In genomic region chr11:92440701-92441338, GRCh38 we compare ENCODE assay signal across 32 cellular contexts.
DNase-seq lines count a peak whose midpoint lies in the region; ATAC-seq, FAIRE-seq and TF ChIP-seq lines count a peak whose summit lies in the region.
"Had no signal": no experiment of that assay in that cellular context is flagged by ENCODE, and none has a peak within 500 bp of the region (broad histone marks: within the 10 kb centered on the region; RNA-seq: fewer than 3 reads in every experiment).

No MANE protein-coding gene starts in this region.

- BruUV-seq in mammary epithelial cell (replicated peaks; lab: Mats Ljungman, UMichigan) (no TSS peak), MCF 10A (replicated peaks; lab: Mats Ljungman, UMichigan) (no TSS peak)

- no peaks in the 10 kb centered on the region for H3K27me3 Mint-ChIP-seq in MCF 10A (ENCODE audit: insufficient read depth, unreplicated experiment)
- H3K27me3 Mint-ChIP-seq in astrocyte (ENCODE audit: low read depth, unreplicated experiment): no peaks in the 10 kb centered on the region
- no peaks in the 10 kb centered on the region for H3K27me3 Mint-ChIP-seq in type B pancreatic cell
- H3K27me3 Mint-ChIP-seq: activated CD4-positive, alpha-beta T cell treated with anti-CD3 and anti-CD28 coated beads for 36 hours; activated CD8-positive, alpha-beta T cell treated with anti-CD3 and anti-CD28 coated beads for 36 hours had no signal

- H2AFZ ChIP-seq in mammary epithelial cell (ENCODE audit: low read depth, low read length) (no peak overlapping the region), astrocyte (ENCODE audit: low read depth, low read length) (no peak overlapping the region)

- WGBS in mammary epithelial cell (ENCODE audit: low coverage, missing lambda C conversion rate): 10% methylated on average over 4 of the region's 4 CpGs

- H3K27ac Mint-ChIP-seq in MCF 10A (ENCODE audit: low read depth, unreplicated experiment) (no peak overlapping the region), astrocyte (ENCODE audit: unreplicated experiment) (peak overlapping the region; percentile 87), type B pancreatic cell (peak overlapping the region; percentile 4)
- H3K27ac Mint-ChIP-seq: activated CD4-positive, alpha-beta T cell treated with anti-CD3 and anti-CD28 coated beads for 36 hours; activated CD8-positive, alpha-beta T cell treated with anti-CD3 and anti-CD28 coated beads for 36 hours; stimulated activated naive B cell treated with anti-CD40 and anti-IgM and Interleukin-4, amounts not matched to agents 10 μg/mL and 1 μg/mL and 100 μg/mL, for 72 hours had no signal

- dilution Hi-C loops in mammary epithelial cell (cut with HindIII; ENCODE audit: low sequenced_read_pairs): no loop called here

- no peak for FAIRE-seq in astrocyte (lab: Jason Lieb, UNC)
- FAIRE-seq: endothelial cell of umbilical vein, H54, HepG2, kidney, pancreas, RCC 7860 had no signal

- no peak overlapping the region for H3K27ac ChIP-seq in mammary epithelial cell (ENCODE audit: insufficient read depth, low read depth, low read length)
- no peak overlapping the region for H3K27ac ChIP-seq in astrocyte (ENCODE audit: low read depth, low read length)
- no peak overlapping the region for H3K27ac ChIP-seq in left ventricle myocardium inferior (replicated peaks)
- H3K27ac ChIP-seq: 22Rv1, lower lobe of right lung, pancreas, skin epidermis had no signal

- H4K20me1 ChIP-seq in mammary epithelial cell (ENCODE audit: insufficient read depth, low read length) (no peaks in the 10 kb centered on the region), astrocyte (ENCODE audit: insufficient read depth, low read length) (no peaks in the 10 kb centered on the region)

- H3K4me3 Mint-ChIP-seq in MCF 10A (ENCODE audit: unreplicated experiment): no peak overlapping the region
- peak overlapping the region; percentile 40 for H3K4me3 Mint-ChIP-seq in astrocyte (ENCODE audit: unreplicated experiment)
- no peak overlapping the region for H3K4me3 Mint-ChIP-seq in type B pancreatic cell
- H3K4me3 Mint-ChIP-seq: activated CD4-positive, alpha-beta T cell treated with anti-CD3 and anti-CD28 coated beads for 36 hours; activated CD8-positive, alpha-beta T cell treated with anti-CD3 and anti-CD28 coated beads for 36 hours; stimulated activated naive B cell treated with anti-CD40 and anti-IgM and Interleukin-4, amounts not matched to agents 10 μg/mL and 1 μg/mL and 100 μg/mL, for 72 hours had no signal

- H3K4me1 ChIP-seq in mammary epithelial cell (ENCODE audit: insufficient read depth, low read length) (peaks cover 7% of the 10 kb centered on the region), astrocyte (ENCODE audit: insufficient read depth, low read length) (no peaks in the 10 kb centered on the region), left ventricle myocardium inferior (peaks cover 23% of the 10 kb centered on the region)
- H3K4me1 ChIP-seq: lower lobe of right lung, pancreas had no signal

- no peak for ATAC-seq in HG03378 (IDR thresholded peaks at IDR 0.05; ENCODE audit: unreplicated experiment)
- ATAC-seq: activated CD4-positive, alpha-beta T cell treated with anti-CD3 and anti-CD28 coated beads for 36 hours; activated CD8-positive, alpha-beta T cell treated with anti-CD3 and anti-CD28 coated beads for 36 hours; HepG2; lower lobe of right lung; pancreas; stimulated activated naive B cell treated with anti-CD40 and anti-IgM and Interleukin-4, amounts not matched to agents 10 μg/mL and 1 μg/mL and 100 μg/mL, for 72 hours had no signal

- H3K9me3 ChIP-seq in mammary epithelial cell (replicated peaks; ENCODE audit: insufficient read depth, low read length) (no peaks in the 10 kb centered on the region), astrocyte (ENCODE audit: insufficient read depth, low read depth, low read length) (no peaks in the 10 kb centered on the region), left ventricle myocardium inferior (replicated peaks) (no peaks in the 10 kb centered on the region)
- H3K9me3 ChIP-seq: lower lobe of right lung, pancreas had no signal

- no peak for DNase-seq in mammary epithelial cell
- no peak for DNase-seq in MCF 10A (ENCODE audit: unreplicated experiment)
- no peak for DNase-seq in astrocyte (ENCODE audit: low read depth)
- DNase-seq in iPS-NIHi7 (ENCODE audit: extremely low spot score): peak; percentile 33
- no peak for DNase-seq in type B pancreatic cell (ENCODE audit: extremely low spot score, unreplicated experiment)
- DNase-seq in C1 segment of cervical spinal cord (lab: John Stamatoyannopoulos, UW): no peak
- DNase-seq in left ventricle myocardium inferior: no peak
- DNase-seq: activated CD4-positive, alpha-beta T cell treated with anti-CD3 and anti-CD28 coated beads for 36 hours; activated CD8-positive, alpha-beta memory T cell treated with anti-CD3 and anti-CD28 coated beads, Interleukin-2, amount 50 U/mL, for 48 hours; activated CD8-positive, alpha-beta T cell treated with anti-CD3 and anti-CD28 coated beads for 36 hours; activated naive CD4-positive, alpha-beta T cell treated with anti-CD3 and anti-CD28 coated beads, Interleukin-2, amount 50 U/mL, for 16 hours; DMS79 treated with DMSO at 0.1 percent for 48 hours; hypothalamus; Kasumi-1; kidney; lower lobe of right lung; NCI-H1436; NCI-H2081 treated with DMSO at 0.1 percent for 48 hours; NCI-H748 treated with DMSO at 0.1 percent for 48 hours; pancreas; SIG-M5; stimulated activated naive B cell treated with anti-CD40 and anti-IgM and Interleukin-4, amounts not matched to agents 10 μg/mL and 1 μg/mL and 100 μg/mL, for 72 hours; substantia nigra; SW 1271; T-helper 9 cell had no signal

- TF ChIP-seq CTCF in mammary epithelial cell (conservative IDR thresholded peaks at IDR 0.05 in 1 of 2, IDR thresholded peaks at IDR 0.05 in 1 of 2; ENCODE audit: extremely low read depth in 1 of 2, insufficient read depth in 1 of 2, low read depth in 1 of 2, low read length in 2 of 2): no peak
- no peak for TF ChIP-seq CTCF in MCF 10A (IDR thresholded peaks at IDR 0.05; ENCODE audit: unreplicated experiment)
- no peak for TF ChIP-seq CTCF in astrocyte (IDR thresholded peaks at IDR 0.05; ENCODE audit: insufficient read depth, low read depth, low read length)
- no peak for TF ChIP-seq CTCF in type B pancreatic cell (conservative IDR thresholded peaks at IDR 0.05)
- no peak for TF ChIP-seq CTCF in left ventricle myocardium inferior (IDR thresholded peaks at IDR 0.05; ENCODE audit: borderline replicate concordance)

- H3K9me3 Mint-ChIP-seq in MCF 10A (ENCODE audit: unreplicated experiment): no peaks in the 10 kb centered on the region
- no peaks in the 10 kb centered on the region for H3K9me3 Mint-ChIP-seq in astrocyte (ENCODE audit: unreplicated experiment)
- no peaks in the 10 kb centered on the region for H3K9me3 Mint-ChIP-seq in type B pancreatic cell
- H3K9me3 Mint-ChIP-seq: activated CD8-positive, alpha-beta T cell treated with anti-CD3 and anti-CD28 coated beads for 36 hours; stimulated activated naive B cell treated with anti-CD40 and anti-IgM and Interleukin-4, amounts not matched to agents 10 μg/mL and 1 μg/mL and 100 μg/mL, for 72 hours had no signal

- in situ Hi-C loops in mammary epithelial cell (cut with MboI; ENCODE audit: low sequenced_read_pairs in 2 of 2): no loop called here

- no peak overlapping the region for H3K4me3 ChIP-seq in mammary epithelial cell (replicated peaks in 1 of 3; ENCODE audit: insufficient read depth in 1 of 3, low read depth in 2 of 3, low read length in 3 of 3)
- no peak overlapping the region for H3K4me3 ChIP-seq in astrocyte (ENCODE audit: insufficient read depth, low read depth, low read length)
- no peak overlapping the region for H3K4me3 ChIP-seq in left ventricle myocardium inferior
- H3K4me3 ChIP-seq: lower lobe of right lung, pancreas, skin epidermis had no signal

- CTCF ChIA-PET in mammary epithelial cell (lab: Charles Lee; ENCODE audit: low non-redundant PET) (no interaction called here), MCF 10A (lab: Yijun Ruan, JAX) (no interaction called here)

- H3K36me3 Mint-ChIP-seq in MCF 10A (ENCODE audit: insufficient read depth, unreplicated experiment) (no peaks in the 10 kb centered on the region), astrocyte (ENCODE audit: low read depth, unreplicated experiment) (no peaks in the 10 kb centered on the region), type B pancreatic cell (peaks cover 3% of the 10 kb centered on the region)
- H3K36me3 Mint-ChIP-seq: stimulated activated naive B cell treated with anti-CD40 and anti-IgM and Interleukin-4, amounts not matched to agents 10 μg/mL and 1 μg/mL and 100 μg/mL, for 72 hours had no signal

- H3K4me1 Mint-ChIP-seq in MCF 10A (ENCODE audit: insufficient read depth, unreplicated experiment): no peaks in the 10 kb centered on the region
- peaks cover 36% of the 10 kb centered on the region for H3K4me1 Mint-ChIP-seq in astrocyte (ENCODE audit: low read depth, unreplicated experiment)
- H3K4me1 Mint-ChIP-seq in type B pancreatic cell (ENCODE audit: unreplicated experiment): peaks cover 30% of the 10 kb centered on the region
- H3K4me1 Mint-ChIP-seq: activated CD4-positive, alpha-beta T cell treated with anti-CD3 and anti-CD28 coated beads for 36 hours; stimulated activated naive B cell treated with anti-CD40 and anti-IgM and Interleukin-4, amounts not matched to agents 10 μg/mL and 1 μg/mL and 100 μg/mL, for 72 hours had no signal

- POLR2A ChIA-PET in MCF 10A (lab: Yijun Ruan, JAX): no interaction called here

- intact Hi-C loops in mammary epithelial cell (cut with micrococcal nuclease) (no loop called here), MCF 10A (cut with micrococcal nuclease) (no loop called here), left ventricle myocardium inferior (cut with micrococcal nuclease) (no loop called here)

- no peaks in the 10 kb centered on the region for H3K36me3 ChIP-seq in mammary epithelial cell (ENCODE audit: insufficient read depth, low read length)
- H3K36me3 ChIP-seq in astrocyte (ENCODE audit: insufficient read depth, low read length): no peaks in the 10 kb centered on the region
- no peaks in the 10 kb centered on the region for H3K36me3 ChIP-seq in left ventricle myocardium inferior
- H3K36me3 ChIP-seq: lower lobe of right lung, pancreas had no signal

- H3K4me2 ChIP-seq in mammary epithelial cell (ENCODE audit: insufficient read depth, low read depth, low read length) (peak overlapping the region; percentile 35), astrocyte (ENCODE audit: low read length) (no peak overlapping the region)

- H3K27me3 ChIP-seq in mammary epithelial cell (ENCODE audit: insufficient read depth, low read length) (peaks cover 2% of the 10 kb centered on the region), astrocyte (ENCODE audit: insufficient read depth, low read length) (no peaks in the 10 kb centered on the region), left ventricle myocardium inferior (ENCODE audit: low read depth) (no peaks in the 10 kb centered on the region)
- H3K27me3 ChIP-seq: pancreas had no signal

- no peak overlapping the region for H3K9ac ChIP-seq in mammary epithelial cell (ENCODE audit: insufficient read depth, low read length)
- no peak overlapping the region for H3K9ac ChIP-seq in astrocyte (ENCODE audit: low read length)

- H3K79me2 ChIP-seq in mammary epithelial cell (ENCODE audit: insufficient read depth, low read length): no peaks in the 10 kb centered on the region
- no peaks in the 10 kb centered on the region for H3K79me2 ChIP-seq in astrocyte (ENCODE audit: insufficient read depth, low read length)
